ENCODE assay signal across 25 cellular contexts in genomic region chr2:4338345-4338744, GRCh38.
"Had no signal": no experiment of that assay in that cellular context is flagged by ENCODE, and none has a peak within 500 bp of the region (broad histone marks: within the 10 kb centered on the region; RNA-seq: fewer than 3 reads in every experiment).

No MANE protein-coding gene starts in this region.

- H3K4me3 ChIP-seq: coronary artery, dorsolateral prefrontal cortex, esophagus muscularis mucosa, gastroesophageal sphincter, heart right ventricle, left lung, lower lobe of right lung, mucosa of descending colon had no signal

- DNase-seq: dermis blood vessel endothelial cell; dorsolateral prefrontal cortex; effector CD4-positive, alpha-beta T cell; effector memory CD4-positive, alpha-beta T cell; foreskin keratinocyte; glutamatergic neuron; head of caudate nucleus; heart right ventricle; hippocampal formation; left cardiac atrium; left lung; left ventricle myocardium superior; lower lobe of right lung; mesenchymal stem cell; mucosa of descending colon; naive B cell had no signal

- H3K4me3 Mint-ChIP-seq: mesothelial cell of epicardium, naive B cell had no signal

- H3K9me3 ChIP-seq: lower lobe of right lung had no signal

- H3K27me3 ChIP-seq: esophagus muscularis mucosa, foreskin keratinocyte, gastroesophageal sphincter, heart right ventricle, left lung had no signal

- H3K36me3 Mint-ChIP-seq: mesothelial cell of epicardium, naive B cell had no signal

- H3K27ac Mint-ChIP-seq: mesothelial cell of epicardium, naive B cell had no signal

- H3K4me1 ChIP-seq: esophagus muscularis mucosa, foreskin keratinocyte, gastroesophageal sphincter, heart right ventricle, left lung, lower lobe of right lung had no signal

- ATAC-seq: foreskin keratinocyte, gastroesophageal sphincter, heart right ventricle, left cardiac atrium, left lung, left ventricle myocardium superior, lower lobe of right lung, mucosa of descending colon had no signal

- H3K36me3 ChIP-seq: esophagus muscularis mucosa, gastroesophageal sphincter, heart right ventricle, left lung, lower lobe of right lung had no signal

- H3K4me1 Mint-ChIP-seq: naive B cell had no signal

- FAIRE-seq: colon, endothelial cell of umbilical vein, frontal cortex, islet of Langerhans, keratinocyte had no signal

- H3K27ac ChIP-seq: coronary artery, dorsolateral prefrontal cortex, esophagus muscularis mucosa, foreskin keratinocyte, gastroesophageal sphincter, heart right ventricle, left lung, lower lobe of right lung had no signal
